Comparison of ENCODE assay signal across 2 cellular contexts in genomic region chr3:12822725-12823373, GRCh38.
TF ChIP-seq lines count a peak whose summit lies in the region.

No MANE protein-coding gene starts in this region.

TF ChIP-seq in GM23338, 12 proteins besides CTCF, POLR2A, EP300 and RAD21 (continued from another document):
- no peak for TF ChIP-seq ZNF462 (CRISPR knock-in tag; IDR thresholded peaks at IDR 0.05)
- no peak for TF ChIP-seq EZH2 (IDR thresholded peaks at IDR 0.05; ENCODE audit: low read depth, unreplicated experiment)
- TF ChIP-seq ZNF114 (CRISPR knock-in tag; IDR thresholded peaks at IDR 0.05), result no peak
- no peak for TF ChIP-seq ZNF331 (CRISPR knock-in tag; IDR thresholded peaks at IDR 0.05; ENCODE audit: low read depth)
- no peak for TF ChIP-seq CREB1 (CRISPR knock-in tag; IDR thresholded peaks at IDR 0.05; ENCODE audit: low read depth)
- no peak for TF ChIP-seq REST (IDR thresholded peaks at IDR 0.05; ENCODE audit: unreplicated experiment)
- no peak for TF ChIP-seq EZH2phosphoT487 (IDR thresholded peaks at IDR 0.05; ENCODE audit: unreplicated experiment)
- TF ChIP-seq ETS1 (IDR thresholded peaks at IDR 0.05), result no peak
- TF ChIP-seq POLR2AphosphoS5 (IDR thresholded peaks at IDR 0.05; ENCODE audit: low read depth), result no peak
- no peak for TF ChIP-seq STAT1 (IDR thresholded peaks at IDR 0.05; ENCODE audit: unreplicated experiment)
- TF ChIP-seq JUNB (IDR thresholded peaks at IDR 0.05; ENCODE audit: unreplicated experiment), result no peak

TF ChIP-seq in SK-N-SH, 30 proteins besides CTCF, POLR2A, EP300 and RAD21 (continued from another document):
- TF ChIP-seq IRF3 (IDR thresholded peaks at IDR 0.05; ENCODE audit: low read depth, low read length), result no peak
